Comparison of ENCODE assay signal across 9 cellular contexts in the genomic region with DNA sequence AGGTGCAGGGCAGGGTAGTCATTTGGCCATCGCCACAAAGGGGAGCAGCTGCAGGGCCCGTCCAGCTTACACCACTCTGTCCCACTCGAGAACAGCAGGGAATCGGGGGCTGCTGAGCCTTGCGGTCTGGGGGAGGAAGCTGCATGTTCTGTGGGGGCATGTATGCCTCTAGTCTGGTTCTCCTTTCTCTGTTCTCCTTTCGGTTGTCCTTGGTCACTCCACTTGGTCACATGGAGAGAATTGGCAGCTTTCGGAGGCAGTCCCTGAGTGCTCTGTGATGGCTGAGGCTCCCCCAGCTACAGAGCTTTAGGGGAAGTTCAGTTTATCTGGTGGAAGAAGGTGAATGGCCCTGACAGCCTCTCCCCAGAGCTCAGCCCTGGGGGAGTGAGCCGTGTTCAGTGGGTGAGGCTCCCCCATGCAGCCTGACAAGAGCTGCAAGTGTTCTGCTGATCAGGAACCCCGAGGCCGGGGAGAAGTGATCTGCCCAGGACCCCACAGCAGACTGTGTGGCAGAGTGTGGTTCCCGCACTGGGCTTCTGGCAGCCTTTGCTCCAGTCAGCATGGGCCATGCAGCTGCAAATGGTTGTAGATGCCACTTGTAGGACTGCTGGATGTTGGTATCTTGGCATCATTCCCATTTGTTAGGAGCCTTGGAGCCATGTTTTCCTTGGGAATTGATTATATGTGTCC. TPM values are rescaled to one million over a fixed set of nuclear protein-coding genes. Genes with fewer than 3 reads are reported as not detected.
DNase-seq lines count a peak whose midpoint lies in the region; ATAC-seq and TF ChIP-seq lines count a peak whose summit lies in the region.
"Had no signal": no experiment of that assay in that cellular context is flagged by ENCODE, and none has a peak within 500 bp of the region (broad histone marks: within the 10 kb centered on the region; RNA-seq: fewer than 3 reads in every experiment).

No MANE protein-coding gene starts in this region.

- peak overlapping the region; percentile 85 to 99 (median 94) for H3K4me2 ChIP-seq in BLaER1 treated with 17β-estradiol and CSF1 and Interleukin-3, amounts not matched to agents 10 nM and 100 nM

- H3K4me3 ChIP-seq in BLaER1 treated with 17β-estradiol and CSF1 and Interleukin-3, amounts not matched to agents 10 nM and 100 nM, result peak overlapping the region; percentile 44 to 67 (median 50); a peak in 19 of 20 replicates
- H3K4me3 ChIP-seq in left ventricle myocardium inferior (peak overlapping the region; percentile 49), tibial artery (no peak overlapping the region)

- H3K27ac Mint-ChIP-seq in T-cell (peak overlapping the region; percentile 76 to 89), Calu3 (ENCODE audit: unreplicated experiment) (no peak overlapping the region)

- H3K4me3 Mint-ChIP-seq in T-cell (peak overlapping the region; percentile 66 to 91 (median 81)), Calu3 (ENCODE audit: low read depth, unreplicated experiment) (no peak overlapping the region)

- H3K36me3 Mint-ChIP-seq in T-cell (no peaks in the 10 kb centered on the region), Calu3 (ENCODE audit: insufficient read depth, unreplicated experiment) (no peaks in the 10 kb centered on the region)

- peak overlapping the region; percentile 69 to 77 (median 73) for H3K9ac ChIP-seq in BLaER1 treated with 17β-estradiol and CSF1 and Interleukin-3, amounts not matched to agents 10 nM and 100 nM

- H3K36me3 ChIP-seq in BLaER1 treated with 17β-estradiol and CSF1 and Interleukin-3, amounts not matched to agents 10 nM and 100 nM, result no peaks in the 10 kb centered on the region
- H3K36me3 ChIP-seq in left ventricle myocardium inferior, result no peaks in the 10 kb centered on the region
- no peaks in the 10 kb centered on the region for H3K36me3 ChIP-seq in tibial artery

- intact Hi-C loops in left ventricle myocardium inferior (cut with micrococcal nuclease) (no loop called here), tibial artery (cut with DNase I; ENCODE audit: low total_unique reads) (no loop called here), Calu3 (cut with micrococcal nuclease; ENCODE audit: unreplicated experiment) (no loop called here)

- H3K27me3 Mint-ChIP-seq in T-cell (no peaks in the 10 kb centered on the region), Calu3 (ENCODE audit: unreplicated experiment) (peaks cover 20% of the 10 kb centered on the region)

- no peaks in the 10 kb centered on the region for H3K27me3 ChIP-seq in BLaER1 treated with 17β-estradiol and CSF1 and Interleukin-3, amounts not matched to agents 10 nM and 100 nM
- H3K27me3 ChIP-seq in left ventricle myocardium inferior (ENCODE audit: low read depth) (no peaks in the 10 kb centered on the region), tibial artery (no peaks in the 10 kb centered on the region)
- H3K27me3 ChIP-seq: dorsolateral prefrontal cortex had no signal

- peak overlapping the region; percentile 65 to 89 (median 84); a peak in 21 of 22 replicates for H3K27ac ChIP-seq in BLaER1 treated with 17β-estradiol and CSF1 and Interleukin-3, amounts not matched to agents 10 nM and 100 nM
- H3K27ac ChIP-seq in left ventricle myocardium inferior (replicated peaks), result peak overlapping the region; percentile 66
- no peak overlapping the region for H3K27ac ChIP-seq in tibial artery

- peaks cover 52 to 68% (median 60%) of the 10 kb centered on the region in 10 experiments for H3K4me1 ChIP-seq in BLaER1 treated with 17β-estradiol and CSF1 and Interleukin-3, amounts not matched to agents 10 nM and 100 nM
- H3K4me1 ChIP-seq in left ventricle myocardium inferior, result peaks cover 33% of the 10 kb centered on the region
- peaks cover 0 to 21% (median 4%) of the 10 kb centered on the region in 4 donors for H3K4me1 ChIP-seq in tibial artery

- CTCF ChIA-PET in T-cell (lab: Charles Lee), result interaction anchor here in 1 of 2 donors (0.7 kb wide), 1 partner anchor 74 kb away, joined by 5 read pairs; no protein-coding TSS in a partner anchor
- CTCF ChIA-PET in Calu3 (lab: Charles Lee), result interaction anchor here (1.1 kb wide), 1 partner anchor 61 kb away, joined by 3 read pairs; no protein-coding TSS in a partner anchor

- ATAC-seq in GM18907 (IDR thresholded peaks at IDR 0.05; ENCODE audit: unreplicated experiment) (peak; percentile 86), HG03045 (IDR thresholded peaks at IDR 0.05; ENCODE audit: unreplicated experiment) (peak; percentile 86), T-cell (replicated peaks in 1 of 4) (peak; percentile 52 to 67 (median 56))

- POLR2A ChIA-PET in T-cell (lab: Charles Lee), result no interaction called here

- H4K20me1 ChIP-seq in BLaER1 treated with 17β-estradiol and CSF1 and Interleukin-3, amounts not matched to agents 10 nM and 100 nM, result no peaks in the 10 kb centered on the region

- H3K9me3 ChIP-seq in BLaER1 treated with 17β-estradiol and CSF1 and Interleukin-3, amounts not matched to agents 10 nM and 100 nM (replicated peaks in 1 of 11), result no peaks in the 10 kb centered on the region; a peak in 1 of 22 replicates
- no peaks in the 10 kb centered on the region for H3K9me3 ChIP-seq in left ventricle myocardium inferior (replicated peaks)
- H3K9me3 ChIP-seq in tibial artery, result no peaks in the 10 kb centered on the region

- TF ChIP-seq CTCF in left ventricle myocardium inferior (IDR thresholded peaks at IDR 0.05; ENCODE audit: borderline replicate concordance) (no peak), tibial artery (IDR thresholded peaks at IDR 0.05) (no peak), Calu3 (IDR thresholded peaks at IDR 0.05; ENCODE audit: unreplicated experiment) (no peak)

- H3K4me1 Mint-ChIP-seq in T-cell, result peaks cover 45 to 53% (median 47%) of the 10 kb centered on the region in 3 donors
- peaks cover 27% of the 10 kb centered on the region for H3K4me1 Mint-ChIP-seq in Calu3 (ENCODE audit: low read depth, unreplicated experiment)

- H3K9me3 Mint-ChIP-seq in T-cell (no peaks in the 10 kb centered on the region), Calu3 (ENCODE audit: low read depth, unreplicated experiment) (no peaks in the 10 kb centered on the region)

- BruUV-seq in Calu3 (replicated peaks; lab: Mats Ljungman, UMichigan), result no TSS peak

- DNase-seq in T-cell (peak in 5 of 34 experiments; percentile 6 to 46 (median 11)), left ventricle myocardium inferior (peak; percentile 28), tibial artery (peak; percentile 54 to 71), Calu3 (no peak)
- no peak for DNase-seq in effector CD8-positive, alpha-beta T cell (lab: John Stamatoyannopoulos, UW)

RNA-seq across cellular contexts. Expression of gene SMPD3, which starts 22.3 kb away (rescaled TPM):
- total RNA-seq in T-cell, result 1 to 10 TPM in 4 of 5 donors, under 1 TPM in 1; 0.93 to 2.3 (median 1.7) TPM
- total RNA-seq in left ventricle myocardium inferior, result 0.16 TPM
- 0.42 and 1.2 TPM in 2 replicates for total RNA-seq in Calu3 (2022)

Comparison
In these comparisons a context has a peak if more than half of its experiments do, and no peak if none do; other contexts are left out.
1. H3K27ac ChIP-seq: peak in BLaER1 treated with 17β-estradiol and CSF1 and Interleukin-3, amounts not matched to agents 10 nM and 100 nM (11 of 11) and left ventricle myocardium inferior (single experiment); none in tibial artery (0 of 2).
2. H3K4me3 ChIP-seq: peak in BLaER1 treated with 17β-estradiol and CSF1 and Interleukin-3, amounts not matched to agents 10 nM and 100 nM (10 of 10) and left ventricle myocardium inferior (single experiment); none in tibial artery (0 of 2).
3. DNase-seq: peak in left ventricle myocardium inferior (single experiment) and tibial artery (2 of 2); none in Calu3 (single experiment) and effector CD8-positive, alpha-beta T cell (single experiment).
4. Peak in every context shown above with its lines, with median percentiles within 50 percentile points of each other: ATAC-seq.